Comparison of ENCODE assay signal across 9 cellular contexts in genomic region chr10:132443605-132443997, GRCh38. TPM values are rescaled to one million over a fixed set of nuclear protein-coding genes. Genes with fewer than 3 reads are reported as not detected.
A peak's percentile ranks its signal among the peaks of the same experiment; 100 is the strongest.
DNase-seq lines count a peak whose midpoint lies in the region; ATAC-seq, FAIRE-seq and TF ChIP-seq lines count a peak whose summit lies in the region.
"Had no signal": no experiment of that assay in that cellular context is flagged by ENCODE, and none has a peak within 500 bp of the region (broad histone marks: within the 10 kb centered on the region; RNA-seq: fewer than 3 reads in every experiment).

No MANE protein-coding gene starts in this region.

- TF ChIP-seq POLR2A in adrenal gland (IDR thresholded peaks at IDR 0.05) = no peak

- intact Hi-C loops in adrenal gland (cut with DNase I) = no loop called here

- H3K27me3 ChIP-seq in adrenal gland = no peaks in the 10 kb centered on the region
- H3K27me3 ChIP-seq in osteoblast (ENCODE audit: insufficient read depth, low read length) = no peaks in the 10 kb centered on the region

- H3K36me3 ChIP-seq in adrenal gland (replicated peaks in 1 of 2) (no peaks in the 10 kb centered on the region), osteoblast (ENCODE audit: insufficient read depth, low read length) (no peaks in the 10 kb centered on the region)

- H3K4me3 ChIP-seq in adrenal gland (no peak overlapping the region), osteoblast (ENCODE audit: insufficient read depth, low read length) (no peak overlapping the region)

- H3K4me1 ChIP-seq in adrenal gland (replicated peaks in 1 of 2) = peaks cover 16 to 24% of the 10 kb centered on the region in 2 donors
- peaks cover 13% of the 10 kb centered on the region for H3K4me1 ChIP-seq in osteoblast (ENCODE audit: insufficient read depth, low read length)

- no peak for FAIRE-seq in frontal cortex (lab: Jason Lieb, UNC)
- FAIRE-seq: endothelial cell of umbilical vein had no signal

- no peak overlapping the region for H3K27ac ChIP-seq in adrenal gland
- H3K27ac ChIP-seq in osteoblast (ENCODE audit: low read depth, low read length) = no peak overlapping the region

- H2AFZ ChIP-seq in osteoblast (ENCODE audit: low read length) = no peak overlapping the region

- H3K79me2 ChIP-seq in osteoblast (ENCODE audit: insufficient read depth, low read length) = no peaks in the 10 kb centered on the region

- no peak overlapping the region for H3K4me2 ChIP-seq in osteoblast (ENCODE audit: insufficient read depth, low read length)

- WGBS in adrenal gland, 4 donors = 34 to 39% (median 37%) methylated on average over 8 to 10 of the region's 10 CpGs

- DNase-seq in AG08395 (ENCODE audit: low spot score) (peak; percentile 73), T-helper 22 cell (ENCODE audit: low read depth) (peak; percentile 56), adrenal gland (peak; percentile 60 to 78 (median 76)), osteoblast (ENCODE audit: insufficient read length, low spot score, missing footprints) (peak; percentile 97), middle frontal gyrus (ENCODE audit: extremely low spot score, low spot score) (no peak), frontal cortex (ENCODE audit: low spot score in 2 of 2) (no peak), T1000 (lab: John Stamatoyannopoulos, UW) (no peak)

- ATAC-seq in HG02623 (IDR thresholded peaks at IDR 0.05; ENCODE audit: unreplicated experiment) = peak; percentile 46

- peak; percentile 42 to 60 (median 50) for TF ChIP-seq CTCF in adrenal gland (IDR thresholded peaks at IDR 0.05)
- TF ChIP-seq CTCF in osteoblast (IDR thresholded peaks at IDR 0.05; ENCODE audit: extremely low read depth, low read depth, low read length) = peak; percentile 55

- no peaks in the 10 kb centered on the region for H4K20me1 ChIP-seq in osteoblast (ENCODE audit: insufficient read depth, low read length)

- no peaks in the 10 kb centered on the region for H3K9me3 ChIP-seq in adrenal gland (replicated peaks in 1 of 3)
- no peaks in the 10 kb centered on the region for H3K9me3 ChIP-seq in osteoblast (ENCODE audit: low read depth, low read length)

RNA-seq across cellular contexts. Expression of gene PWWP2B, which starts 46.6 kb away (rescaled TPM):
- total RNA-seq in adrenal gland = 10 to 100 TPM; 31.6 to 75.3 (median 42.2) TPM
- polyA plus RNA-seq in adrenal gland = 10 to 100 TPM in 2 of 3 donors, 1 to 10 TPM in 1; 3.4 to 34.0 (median 33.5) TPM
- total RNA-seq in osteoblast = 15.3 and 18.5 TPM in 2 replicates
- 9.4 TPM for total RNA-seq in frontal cortex

Comparison
In these comparisons a context has a peak if more than half of its experiments do, and no peak if none do; other contexts are left out.
1. DNase-seq: peak in AG08395 (single experiment), T-helper 22 cell (single experiment), adrenal gland (7 of 7) and osteoblast (single experiment); none in middle frontal gyrus (single experiment), frontal cortex (0 of 2) and T1000 (single experiment).